In the genomic region with DNA sequence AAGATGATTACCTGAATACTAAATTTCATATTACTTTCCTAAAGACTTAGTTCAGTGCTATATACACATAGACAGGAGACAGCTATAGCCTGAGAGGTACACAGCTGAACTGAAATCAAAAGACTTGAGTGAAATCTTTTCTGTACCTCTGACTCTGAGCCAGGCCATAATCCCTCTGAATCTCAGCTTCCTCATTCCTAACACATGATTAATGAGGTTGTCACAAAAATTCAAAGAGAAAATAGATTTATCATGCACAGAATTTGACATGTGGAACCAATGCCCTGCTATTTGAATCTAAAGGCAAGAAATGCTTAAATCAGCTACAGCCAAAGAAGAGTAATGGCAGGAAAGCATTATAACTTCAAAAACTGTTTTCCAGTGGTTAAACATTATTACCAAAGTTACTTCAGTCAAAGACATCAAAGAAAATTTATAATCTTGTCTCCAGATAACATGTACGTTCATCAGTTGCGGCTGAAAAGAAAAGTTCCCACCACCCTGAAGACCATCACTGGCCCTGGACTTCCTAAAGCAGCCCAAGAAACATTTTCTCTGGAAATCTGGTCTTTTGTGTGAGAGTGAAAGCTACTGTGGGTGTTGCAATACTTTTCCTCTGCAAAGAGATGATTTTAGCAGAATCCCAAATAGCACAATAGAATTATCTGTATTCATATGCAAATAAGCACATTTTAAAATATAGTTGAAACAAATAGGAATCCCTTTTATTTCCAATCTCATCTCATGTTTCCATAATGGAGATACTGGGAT, we compare ENCODE assay signal across 19 cellular contexts. TPM values are rescaled to one million over a fixed set of nuclear protein-coding genes. Genes with fewer than 3 reads are reported as not detected.
A peak's percentile ranks its signal among the peaks of the same experiment; 100 is the strongest.
DNase-seq lines count a peak whose midpoint lies in the region; ATAC-seq, FAIRE-seq and TF ChIP-seq lines count a peak whose summit lies in the region.
"Had no signal": no experiment of that assay in that cellular context is flagged by ENCODE, and none has a peak within 500 bp of the region (broad histone marks: within the 10 kb centered on the region; RNA-seq: fewer than 3 reads in every experiment).

No MANE protein-coding gene starts in this region.

- ATAC-seq in A549 (no peak), body of pancreas (peak; percentile 48), HG03342 (IDR thresholded peaks at IDR 0.05; ENCODE audit: unreplicated experiment) (no peak)
- ATAC-seq: stimulated activated effector memory CD8-positive, alpha-beta T cell treated with anti-CD3 and anti-CD28 coated beads, Interleukin-12 subunit alpha, Interleukin-12 subunit beta, amount 100 ng/mL, for 72 hours had no signal

- no peak for FAIRE-seq in A549 (lab: Jason Lieb, UNC)
- FAIRE-seq: A204.1, GM19239 had no signal

- TF ChIP-seq POLR2A in A549 (IDR thresholded peaks at IDR 0.05; ENCODE audit: low read length): no peak
- no peak for TF ChIP-seq POLR2A in body of pancreas (IDR thresholded peaks at IDR 0.05)

- no TSS peak for BruUV-seq in Caco-2 (replicated peaks; lab: Mats Ljungman, UMichigan)

- POLR2A ChIA-PET in A549 (lab: Yijun Ruan, JAX): no interaction called here
- POLR2A ChIA-PET in Caco-2 (lab: Charles Lee): no interaction called here

- H3K27me3 ChIP-seq in body of pancreas: no peaks in the 10 kb centered on the region
- no peaks in the 10 kb centered on the region for H3K27me3 ChIP-seq in Caco-2 (replicated peaks; ENCODE audit: control insufficient read depth, insufficient read depth, low read length)
- H3K27me3 ChIP-seq: esophagus muscularis mucosa had no signal

- H3K4me3 ChIP-seq in A549 (no peak overlapping the region), body of pancreas (no peak overlapping the region), Caco-2 (ENCODE audit: low read depth, low read length) (no peak overlapping the region)
- H3K4me3 ChIP-seq: coronary artery, esophagus muscularis mucosa had no signal

- WGBS in A549 (ENCODE audit: missing lambda C conversion rate): 87% methylated on average over 2 of the region's 2 CpGs
- 46 to 54% methylated on average over 2 of the region's 2 CpGs for WGBS in body of pancreas, 2 donors

- no peak for TF ChIP-seq EP300 in A549 (IDR thresholded peaks at IDR 0.05)

- no peaks in the 10 kb centered on the region for H3K36me3 Mint-ChIP-seq in Caco-2 (ENCODE audit: insufficient read depth, unreplicated experiment)
- H3K36me3 Mint-ChIP-seq: activated naive CD8-positive, alpha-beta T cell treated with anti-CD3 and anti-CD28 coated beads, Interleukin-2, amount 10 ng/mL, durations not matched to agents 7 days and 5 days; CD4-positive, alpha-beta memory T cell; memory B cell; stimulated activated effector memory CD8-positive, alpha-beta T cell treated with anti-CD3 and anti-CD28 coated beads, Interleukin-12 subunit alpha, Interleukin-12 subunit beta, amount 100 ng/mL, for 72 hours had no signal

- TF ChIP-seq CTCF in A549 (IDR thresholded peaks at IDR 0.05): no peak
- TF ChIP-seq CTCF in body of pancreas (IDR thresholded peaks at IDR 0.05): no peak
- TF ChIP-seq CTCF in Caco-2 (IDR thresholded peaks at IDR 0.05; ENCODE audit: insufficient read depth in 1 of 2, low read depth in 1 of 2, low read length in 1 of 2, severe bottlenecking in 1 of 2, unreplicated experiment in 1 of 2): no peak

- no peaks in the 10 kb centered on the region for H3K4me1 Mint-ChIP-seq in Caco-2 (ENCODE audit: low read depth, unreplicated experiment)

- no peak for TF ChIP-seq RAD21 in A549 (conservative IDR thresholded peaks at IDR 0.05 in 1 of 2, IDR thresholded peaks at IDR 0.05 in 1 of 2)

- 0 out of 3 replicates have a peak, but pooled peaks cover 10% of the 10 kb centered on the region for H3K4me1 ChIP-seq in A549
- peaks cover 9% of the 10 kb centered on the region for H3K4me1 ChIP-seq in body of pancreas
- H3K4me1 ChIP-seq in Caco-2: peaks cover 20% of the 10 kb centered on the region

- H3K36me3 ChIP-seq in body of pancreas (replicated peaks in 1 of 2; ENCODE audit: insufficient read depth in 1 of 2, low read depth in 2 of 2): no peaks in the 10 kb centered on the region
- H3K36me3 ChIP-seq in Caco-2 (ENCODE audit: control insufficient read depth, insufficient read depth, low read length): no peaks in the 10 kb centered on the region
- H3K36me3 ChIP-seq: esophagus muscularis mucosa had no signal

- no peaks in the 10 kb centered on the region for H3K27me3 Mint-ChIP-seq in Caco-2 (ENCODE audit: insufficient read depth, unreplicated experiment)
- H3K27me3 Mint-ChIP-seq: activated naive CD8-positive, alpha-beta T cell treated with anti-CD3 and anti-CD28 coated beads, Interleukin-2, amount 10 ng/mL, durations not matched to agents 7 days and 5 days; CD4-positive, alpha-beta memory T cell; memory B cell had no signal

- peak overlapping the region; percentile 33; the same call in 1 of the 3 replicates for H3K4me2 ChIP-seq in A549

- no peak overlapping the region for H3K4me3 Mint-ChIP-seq in Caco-2 (ENCODE audit: unreplicated experiment)
- H3K4me3 Mint-ChIP-seq: activated naive CD8-positive, alpha-beta T cell treated with anti-CD3 and anti-CD28 coated beads, Interleukin-2, amount 10 ng/mL, durations not matched to agents 7 days and 5 days; CD4-positive, alpha-beta memory T cell; memory B cell; stimulated activated effector memory CD8-positive, alpha-beta T cell treated with anti-CD3 and anti-CD28 coated beads, Interleukin-12 subunit alpha, Interleukin-12 subunit beta, amount 100 ng/mL, for 72 hours had no signal

- no peaks in the 10 kb centered on the region for H3K9me3 ChIP-seq in A549
- H3K9me3 ChIP-seq in body of pancreas: no peaks in the 10 kb centered on the region
- H3K9me3 ChIP-seq in Caco-2: no peaks in the 10 kb centered on the region
- H3K9me3 ChIP-seq: esophagus muscularis mucosa had no signal

- H3K27ac ChIP-seq in A549 (no peak overlapping the region), body of pancreas (peak overlapping the region in 2 of 4 donors; percentile 7 to 44)
- H3K27ac ChIP-seq: coronary artery, esophagus muscularis mucosa had no signal

- CTCF ChIA-PET in A549 (lab: Yijun Ruan, JAX): interaction anchor here (0.8 to 1.7 kb wide), 4 partner anchors 17 to 221 kb away, joined by 3 to 4 read pairs (median 3); no protein-coding TSS in a partner anchor
- CTCF ChIA-PET in Caco-2 (lab: Charles Lee): no interaction called here

- intact Hi-C loops in body of pancreas (cut with DNase I) (no loop called here), Caco-2 (cut with micrococcal nuclease; ENCODE audit: unreplicated experiment) (no loop called here)

- no peak overlapping the region for H3K27ac Mint-ChIP-seq in Caco-2 (ENCODE audit: unreplicated experiment)
- H3K27ac Mint-ChIP-seq: activated naive CD8-positive, alpha-beta T cell treated with anti-CD3 and anti-CD28 coated beads, Interleukin-2, amount 10 ng/mL, durations not matched to agents 7 days and 5 days; memory B cell; stimulated activated effector memory CD8-positive, alpha-beta T cell treated with anti-CD3 and anti-CD28 coated beads, Interleukin-12 subunit alpha, Interleukin-12 subunit beta, amount 100 ng/mL, for 72 hours had no signal

- no peak for DNase-seq in A549 (ENCODE audit: low read depth in 1 of 2, low spot score in 1 of 2)
- DNase-seq in M059J (ENCODE audit: low read depth): peak; percentile 77
- DNase-seq in body of pancreas: no peak
- DNase-seq in kidney glomerular epithelial cell (lab: John Stamatoyannopoulos, UW): peak; percentile 32
- no peak for DNase-seq in SKM-1 (lab: John Stamatoyannopoulos, UW; ENCODE audit: unreplicated experiment)
- DNase-seq in Caco-2: no peak
- DNase-seq in RPMI8226: no peak
- DNase-seq: activated naive CD8-positive, alpha-beta T cell treated with anti-CD3 and anti-CD28 coated beads, Interleukin-2, amount 10 ng/mL, durations not matched to agents 7 days and 5 days; activated T-cell treated with anti-CD3 and anti-CD28 coated beads for 4 hours; CD4-positive, alpha-beta memory T cell; GF-D8; NCI-H1417 had no signal

- H3K9me3 Mint-ChIP-seq in Caco-2 (ENCODE audit: unreplicated experiment): no peaks in the 10 kb centered on the region
- H3K9me3 Mint-ChIP-seq: activated naive CD8-positive, alpha-beta T cell treated with anti-CD3 and anti-CD28 coated beads, Interleukin-2, amount 10 ng/mL, durations not matched to agents 7 days and 5 days; stimulated activated effector memory CD8-positive, alpha-beta T cell treated with anti-CD3 and anti-CD28 coated beads, Interleukin-12 subunit alpha, Interleukin-12 subunit beta, amount 100 ng/mL, for 72 hours had no signal

TF ChIP-seq in A549, 52 proteins besides CTCF, POLR2A, EP300 and RAD21 (continues in another document):
- no peak for TF ChIP-seq GATA3 (IDR thresholded peaks at IDR 0.05; ENCODE audit: borderline replicate concordance)
- TF ChIP-seq MAFK (IDR thresholded peaks at IDR 0.05; ENCODE audit: partially characterized antibody): no peak
- no peak for TF ChIP-seq NPAS2 (CRISPR knock-in tag; IDR thresholded peaks at IDR 0.05; ENCODE audit: borderline replicate concordance)
- TF ChIP-seq, protein P1, sequence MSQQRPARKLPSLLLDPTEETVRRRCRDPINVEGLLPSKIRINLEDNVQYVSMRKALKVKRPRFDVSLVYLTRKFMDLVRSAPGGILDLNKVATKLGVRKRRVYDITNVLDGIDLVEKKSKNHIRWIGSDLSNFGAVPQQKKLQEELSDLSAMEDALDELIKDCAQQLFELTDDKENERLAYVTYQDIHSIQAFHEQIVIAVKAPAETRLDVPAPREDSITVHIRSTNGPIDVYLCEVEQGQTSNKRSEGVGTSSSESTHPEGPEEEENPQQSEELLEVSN (IDR thresholded peaks at IDR 0.05; ENCODE audit: borderline replicate concordance, low read depth): no peak
- TF ChIP-seq FOSL2 (IDR thresholded peaks at IDR 0.05): no peak
- TF ChIP-seq FOSL2 (CRISPR knock-in tag; IDR thresholded peaks at IDR 0.05): no peak
- TF ChIP-seq MAZ (IDR thresholded peaks at IDR 0.05; ENCODE audit: borderline replicate concordance, low read depth, low read length): no peak
- TF ChIP-seq EHF (CRISPR knock-in tag; IDR thresholded peaks at IDR 0.05): no peak

RNA-seq across cellular contexts. Expression of a gene that starts 13.8 kb away (rescaled TPM):
- polyA plus RNA-seq in A549 (2011; rRNA removed): 171 and 188 TPM in 2 replicates
- 86.8 and 87.2 TPM in 2 replicates for polyA plus RNA-seq in A549 (2012; cell fraction: cytosol; rRNA removed)
- polyA plus RNA-seq in A549 (2012; cell fraction: nucleus; rRNA removed): 122 and 143 TPM in 2 replicates
- 109 to 124 TPM (median 119 TPM) in 3 replicates for polyA plus RNA-seq in A549 (2017; fragmentation: RNase III; extraction: RNeasy Plus Mini Kit Qiagen cat#74134 plus additional on column Dnase treatment)
- polyA minus RNA-seq in A549 (2011; rRNA and poly(A)+ RNA removed): 205 and 248 TPM in 2 replicates
- total RNA-seq in M059J (2014; rRNA removed; shearing (Covaris generic)): 94.3 and 134 TPM in 2 replicates
- total RNA-seq in body of pancreas: 100 to 1,000 TPM; 423 to 593 TPM
- 479 and 508 TPM in 2 replicates for total RNA-seq in Caco-2 (2022)

Comparison
In these comparisons a context has a peak if more than half of its experiments do, and no peak if none do; other contexts are left out.
1. DNase-seq: peak in M059J (single experiment) and kidney glomerular epithelial cell (single experiment); none in A549 (0 of 2), body of pancreas (0 of 4), SKM-1 (single experiment), Caco-2 (0 of 2) and RPMI8226 (single experiment).